Comparison of ENCODE assay signal across 12 cellular contexts in genomic region chr10:30538086-30538485, GRCh38.
DNase-seq lines count a peak whose midpoint lies in the region; ATAC-seq and TF ChIP-seq lines count a peak whose summit lies in the region.
"Had no signal": no experiment of that assay in that cellular context is flagged by ENCODE, and none has a peak within 500 bp of the region (broad histone marks: within the 10 kb centered on the region; RNA-seq: fewer than 3 reads in every experiment).

No MANE protein-coding gene starts in this region.

- peak overlapping the region in 11 of 12 donors; percentile 19 to 88 (median 69) for H3K27ac ChIP-seq in heart left ventricle
- H3K27ac ChIP-seq in upper lobe of right lung, result peak overlapping the region; percentile 49
- H3K27ac ChIP-seq in CD4-positive, alpha-beta T cell (ENCODE audit: low read depth, low read length), result no peak overlapping the region

- no peak overlapping the region for H3K27ac Mint-ChIP-seq in CD4-positive, alpha-beta T cell
- no peak overlapping the region for H3K27ac Mint-ChIP-seq in T-helper 2 cell treated with Interferon-gamma antibody and Interleukin-4, amounts not matched to agents 5 μg/mL and 100 μg/mL, for 36 hours
- H3K27ac Mint-ChIP-seq: activated naive CD8-positive, alpha-beta T cell; nephron had no signal

- peak in 1 of 4 donors; percentile 38 for ATAC-seq in heart left ventricle
- no peak for ATAC-seq in left ventricle myocardium superior
- ATAC-seq in upper lobe of right lung, result no peak
- no peak for ATAC-seq in CD4-positive, alpha-beta T cell (ENCODE audit: poor library complexity)

- TF ChIP-seq CTCF in heart left ventricle (IDR thresholded peaks at IDR 0.05) (no peak), astrocyte of the spinal cord (IDR thresholded peaks at IDR 0.05; ENCODE audit: low read depth, low read length) (no peak), upper lobe of right lung (IDR thresholded peaks at IDR 0.05) (no peak)
- TF ChIP-seq CTCF in CD4-positive, alpha-beta T cell (IDR thresholded peaks at IDR 0.05), result no peak

- H3K9me3 Mint-ChIP-seq in CD4-positive, alpha-beta T cell, result no peaks in the 10 kb centered on the region
- H3K9me3 Mint-ChIP-seq in T-helper 2 cell treated with Interferon-gamma antibody and Interleukin-4, amounts not matched to agents 5 μg/mL and 100 μg/mL, for 36 hours, result no peaks in the 10 kb centered on the region
- H3K9me3 Mint-ChIP-seq: nephron had no signal

- H3K27me3 ChIP-seq in heart left ventricle (no peaks in the 10 kb centered on the region), upper lobe of right lung (no peaks in the 10 kb centered on the region)
- H3K27me3 ChIP-seq in CD4-positive, alpha-beta T cell (ENCODE audit: control insufficient read depth, insufficient read depth, low read length), result no peaks in the 10 kb centered on the region

- H3K36me3 ChIP-seq in heart left ventricle (no peaks in the 10 kb centered on the region), upper lobe of right lung (no peaks in the 10 kb centered on the region)

- DNase-seq in heart left ventricle (no peak), left ventricle myocardium superior (no peak), astrocyte of the spinal cord (ENCODE audit: low read depth, low spot score) (peak; percentile 17), kidney tubule cell (ENCODE audit: low spot score) (peak; percentile 64), upper lobe of right lung (no peak), NCI-H510A treated with DMSO at 0.1 percent for 48 hours (lab: John Stamatoyannopoulos, UW) (no peak)
- no peak for DNase-seq in CD4-positive, alpha-beta T cell
- no peak for DNase-seq in T-helper 2 cell treated with Interferon-gamma antibody and Interleukin-4, amounts not matched to agents 5 μg/mL and 100 μg/mL, for 36 hours (ENCODE audit: low spot score)
- DNase-seq: activated CD4-positive, alpha-beta T cell treated with anti-CD3 and anti-CD28 coated beads for 1 hour; stimulated activated naive CD4-positive, alpha-beta T cell had no signal

- H3K4me1 ChIP-seq in heart left ventricle (peaks cover 0 to 86% (median 18%) of the 10 kb centered on the region in 12 donors), upper lobe of right lung (peaks cover 17% of the 10 kb centered on the region)

- H3K27me3 Mint-ChIP-seq in CD4-positive, alpha-beta T cell, result no peaks in the 10 kb centered on the region
- H3K27me3 Mint-ChIP-seq in T-helper 2 cell treated with Interferon-gamma antibody and Interleukin-4, amounts not matched to agents 5 μg/mL and 100 μg/mL, for 36 hours (ENCODE audit: low read depth), result peaks cover 15% of the 10 kb centered on the region

- no peak for TF ChIP-seq POLR2A in heart left ventricle (IDR thresholded peaks at IDR 0.05)

- no peak overlapping the region for H3K4me3 ChIP-seq in heart left ventricle
- no peak overlapping the region for H3K4me3 ChIP-seq in astrocyte of the spinal cord (ENCODE audit: low read depth, low read length)
- no peak overlapping the region for H3K4me3 ChIP-seq in upper lobe of right lung

- H3K4me3 Mint-ChIP-seq in CD4-positive, alpha-beta T cell, result no peak overlapping the region
- H3K4me3 Mint-ChIP-seq in T-helper 2 cell treated with Interferon-gamma antibody and Interleukin-4, amounts not matched to agents 5 μg/mL and 100 μg/mL, for 36 hours, result no peak overlapping the region
- H3K4me3 Mint-ChIP-seq: activated naive CD8-positive, alpha-beta T cell; nephron had no signal

- CTCF ChIA-PET in CD4-positive, alpha-beta T cell (lab: Charles Lee), result interaction anchor here (0.8 to 2.3 kb wide), 3 partner anchors 53 to 146 kb away, joined by 3 to 12 read pairs (median 5); no protein-coding TSS in a partner anchor

- H3K36me3 Mint-ChIP-seq in CD4-positive, alpha-beta T cell (ENCODE audit: low read depth), result no peaks in the 10 kb centered on the region
- no peaks in the 10 kb centered on the region for H3K36me3 Mint-ChIP-seq in T-helper 2 cell treated with Interferon-gamma antibody and Interleukin-4, amounts not matched to agents 5 μg/mL and 100 μg/mL, for 36 hours (ENCODE audit: low read depth)
- H3K36me3 Mint-ChIP-seq: activated naive CD8-positive, alpha-beta T cell had no signal

- POLR2A ChIA-PET in CD4-positive, alpha-beta T cell (lab: Charles Lee), result no interaction called here

- no peaks in the 10 kb centered on the region for H3K4me1 Mint-ChIP-seq in CD4-positive, alpha-beta T cell (ENCODE audit: low read depth)
- H3K4me1 Mint-ChIP-seq in T-helper 2 cell treated with Interferon-gamma antibody and Interleukin-4, amounts not matched to agents 5 μg/mL and 100 μg/mL, for 36 hours (ENCODE audit: low read depth), result peaks cover 26% of the 10 kb centered on the region

- intact Hi-C loops in heart left ventricle (cut with DNase I) (loop anchor here in 6 of 10 donors (5.0 to 10.0 kb wide), 3 partner anchors 44 to 146 kb away; no protein-coding TSS in a partner anchor), left ventricle myocardium superior (cut with micrococcal nuclease) (no loop called here), upper lobe of right lung (cut with DNase I) (loop anchor here (10.0 kb wide), 1 partner anchor 123 kb away; no protein-coding TSS in a partner anchor)
- intact Hi-C loops in CD4-positive, alpha-beta T cell (cut with DNase I, micrococcal nuclease), result loop anchor here in 1 of 2 experiments (5.0 kb wide), 1 partner anchor 44 kb away; no protein-coding TSS in a partner anchor

- in situ Hi-C loops in astrocyte of the spinal cord (cut with HindIII; ENCODE audit: low sequenced_read_pairs), result no loop called here

- H3K9me3 ChIP-seq in heart left ventricle, result peaks cover 0 to 5% (median 0%) of the 10 kb centered on the region in 12 donors
- H3K9me3 ChIP-seq in upper lobe of right lung, result no peaks in the 10 kb centered on the region
- no peaks in the 10 kb centered on the region for H3K9me3 ChIP-seq in CD4-positive, alpha-beta T cell (ENCODE audit: control insufficient read depth, low read length)

- 48 to 66% (median 57%) methylated on average over 4 of the region's 4 CpGs for WGBS in heart left ventricle, 4 donors

Comparison
In these comparisons a context has a peak if more than half of its experiments do, and no peak if none do; other contexts are left out.
1. DNase-seq: peak in astrocyte of the spinal cord (single experiment) and kidney tubule cell (single experiment); none in heart left ventricle (0 of 5), left ventricle myocardium superior (single experiment), upper lobe of right lung (single experiment), NCI-H510A treated with DMSO at 0.1 percent for 48 hours (single experiment), CD4-positive, alpha-beta T cell (0 of 10) and T-helper 2 cell treated with Interferon-gamma antibody and Interleukin-4, amounts not matched to agents 5 μg/mL and 100 μg/mL, for 36 hours (single experiment).